In the genomic region with DNA sequence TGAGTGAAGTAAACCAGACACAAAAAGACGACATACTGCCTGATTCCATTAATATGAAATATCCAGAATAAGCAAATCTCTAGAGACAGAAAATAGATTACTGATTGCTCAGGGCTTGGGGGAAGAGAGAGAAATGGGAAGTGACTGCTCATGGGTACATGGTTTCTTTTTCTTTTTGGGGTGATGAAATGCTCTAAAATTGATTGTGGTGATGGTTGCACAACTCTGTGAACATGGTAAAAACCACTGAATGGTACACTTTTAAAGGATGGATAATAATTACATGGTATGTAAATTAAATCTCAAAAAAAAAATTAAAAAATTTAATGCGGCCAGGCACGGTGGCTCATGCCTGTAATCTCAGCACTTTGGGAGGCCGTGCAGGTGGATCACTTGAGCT, we compare ENCODE assay signal across 1 cellular context.
TF ChIP-seq lines count a peak whose summit lies in the region.

No MANE protein-coding gene starts in this region.

TF ChIP-seq in K562, 482 proteins besides CTCF, POLR2A, EP300 and RAD21:
- TF ChIP-seq CEBPG (CRISPR knock-in tag; IDR thresholded peaks at IDR 0.05) (no peak), CEBPG (tag; conservative IDR thresholded peaks at IDR 0.05 in 1 of 2, IDR thresholded peaks at IDR 0.05 in 1 of 2) (0 out of 4 replicates have a peak, but pooled peaks have one; percentile 14 to 23), NFYB (IDR thresholded peaks at IDR 0.05; ENCODE audit: extremely low read depth, insufficient read length) (no peak)
